Comparison of ENCODE assay signal across 22 cellular contexts in genomic region chr16:24819462-24820040, GRCh38. TPM values are rescaled to one million over a fixed set of nuclear protein-coding genes. Genes with fewer than 3 reads are reported as not detected.
DNase-seq lines count a peak whose midpoint lies in the region; ATAC-seq and TF ChIP-seq lines count a peak whose summit lies in the region.
"Had no signal": no experiment of that assay in that cellular context is flagged by ENCODE, and none has a peak within 500 bp of the region (broad histone marks: within the 10 kb centered on the region; RNA-seq: fewer than 3 reads in every experiment).

No MANE protein-coding gene starts in this region.

- H3K27me3 ChIP-seq in subcutaneous abdominal adipose tissue (ENCODE audit: control insufficient read depth in 5 of 5, insufficient read depth in 4 of 5, low read length in 5 of 5): no peaks in the 10 kb centered on the region
- H3K27me3 ChIP-seq: cardiac muscle cell, ovary had no signal

- intact Hi-C loops in activated CD4-positive, alpha-beta memory T cell treated with anti-CD3 and anti-CD28 coated beads for 36 hours (cut with micrococcal nuclease): no loop called here

- H3K27ac Mint-ChIP-seq in activated CD4-positive, alpha-beta memory T cell treated with anti-CD3 and anti-CD28 coated beads for 36 hours: peak overlapping the region; percentile 46
- no peak overlapping the region for H3K27ac Mint-ChIP-seq in activated CD4-positive, alpha-beta memory T cell treated with anti-CD3 and anti-CD28 coated beads, Interleukin-2, amount 10 ng/mL, durations not matched to agents 7 days and 5 days
- peak overlapping the region; percentile 59 for H3K27ac Mint-ChIP-seq in T-helper 17 cell
- H3K27ac Mint-ChIP-seq: activated B cell treated with CpG ODN at 0.5 μM for 24 hours; activated naive CD4-positive, alpha-beta T cell treated with anti-CD3 and anti-CD28 coated beads, Interleukin-2, amount 10 ng/mL, durations not matched to agents 7 days and 5 days had no signal

- peaks cover 0 to 11% (median 9%) of the 10 kb centered on the region in 5 donors for H3K4me1 ChIP-seq in subcutaneous abdominal adipose tissue (ENCODE audit: control insufficient read depth in 5 of 5, insufficient read depth in 5 of 5, low read length in 5 of 5)

- no peak overlapping the region for H3K9ac ChIP-seq in subcutaneous abdominal adipose tissue (ENCODE audit: low read length in 5 of 5)

- CTCF ChIA-PET in activated CD4-positive, alpha-beta memory T cell treated with anti-CD3 and anti-CD28 coated beads for 36 hours (lab: Charles Lee): no interaction called here
- CTCF ChIA-PET in activated CD4-positive, alpha-beta memory T cell treated with anti-CD3 and anti-CD28 coated beads, Interleukin-2, amount 10 ng/mL, durations not matched to agents 7 days and 5 days (lab: Charles Lee): no interaction called here

- H3K36me3 ChIP-seq in subcutaneous abdominal adipose tissue (ENCODE audit: control insufficient read depth in 5 of 5, insufficient read depth in 5 of 5, low read length in 5 of 5): peaks cover 22 to 97% (median 90%) of the 10 kb centered on the region in 5 donors
- H3K36me3 ChIP-seq: ovary had no signal

- no peak overlapping the region for H3K4me3 Mint-ChIP-seq in activated CD4-positive, alpha-beta memory T cell treated with anti-CD3 and anti-CD28 coated beads for 36 hours
- H3K4me3 Mint-ChIP-seq in activated CD4-positive, alpha-beta memory T cell treated with anti-CD3 and anti-CD28 coated beads, Interleukin-2, amount 10 ng/mL, durations not matched to agents 7 days and 5 days: no peak overlapping the region
- no peak overlapping the region for H3K4me3 Mint-ChIP-seq in T-helper 17 cell
- H3K4me3 Mint-ChIP-seq: activated B cell treated with CpG ODN at 0.5 μM for 24 hours; activated naive CD4-positive, alpha-beta T cell treated with anti-CD3 and anti-CD28 coated beads, Interleukin-2, amount 10 ng/mL, durations not matched to agents 7 days and 5 days; effector memory CD8-positive, alpha-beta T cell had no signal

- ATAC-seq in T-helper 17 cell (no peak), HG02571 (IDR thresholded peaks at IDR 0.05; ENCODE audit: unreplicated experiment) (no peak)
- ATAC-seq: A549; effector memory CD8-positive, alpha-beta T cell; left lobe of liver; Right ventricle myocardium inferior had no signal

- no peaks in the 10 kb centered on the region for H3K9me3 ChIP-seq in T-helper 17 cell (ENCODE audit: control insufficient read depth, low read length, poor library complexity, severe bottlenecking)
- H3K9me3 ChIP-seq in subcutaneous abdominal adipose tissue (ENCODE audit: control insufficient read depth in 5 of 5, low read length in 5 of 5): no peaks in the 10 kb centered on the region
- H3K9me3 ChIP-seq: A549, ovary had no signal

- no peak for DNase-seq in activated CD4-positive, alpha-beta memory T cell treated with anti-CD3 and anti-CD28 coated beads for 36 hours
- no peak for DNase-seq in activated CD4-positive, alpha-beta memory T cell treated with anti-CD3 and anti-CD28 coated beads, Interleukin-2, amount 10 ng/mL, durations not matched to agents 7 days and 5 days
- DNase-seq in T-helper 17 cell (no peak), fibroblast of mammary gland (ENCODE audit: low read depth) (peak; percentile 59), middle frontal gyrus (ENCODE audit: extremely low spot score, low spot score) (no peak), AG08396 (ENCODE audit: low spot score) (no peak)
- DNase-seq: activated B cell treated with CpG ODN at 0.5 μM for 24 hours; activated naive CD4-positive, alpha-beta T cell treated with anti-CD3 and anti-CD28 coated beads, Interleukin-2, amount 10 ng/mL, durations not matched to agents 7 days and 5 days; effector memory CD8-positive, alpha-beta T cell; foreskin melanocyte; GOT3; NCI-H1436 treated with DMSO at 0.1 percent for 48 hours; ovary; small intestine; stimulated activated CD4-positive, alpha-beta T cell treated with anti-CD3 and anti-CD28 coated beads, Interleukin-4, amount 100 ng/mL, for 4 hours had no signal

- H3K36me3 Mint-ChIP-seq in activated CD4-positive, alpha-beta memory T cell treated with anti-CD3 and anti-CD28 coated beads for 36 hours: peaks cover 56% of the 10 kb centered on the region
- H3K36me3 Mint-ChIP-seq in activated CD4-positive, alpha-beta memory T cell treated with anti-CD3 and anti-CD28 coated beads, Interleukin-2, amount 10 ng/mL, durations not matched to agents 7 days and 5 days (ENCODE audit: low read depth): peaks cover 60% of the 10 kb centered on the region
- peaks cover 13% of the 10 kb centered on the region for H3K36me3 Mint-ChIP-seq in T-helper 17 cell (ENCODE audit: low read depth)

- H3K27ac ChIP-seq in subcutaneous abdominal adipose tissue (ENCODE audit: low read depth, low read length): peak overlapping the region; percentile 55
- H3K27ac ChIP-seq: A549, cardiac muscle cell, ovary had no signal

- H3K4me1 Mint-ChIP-seq in activated CD4-positive, alpha-beta memory T cell treated with anti-CD3 and anti-CD28 coated beads for 36 hours (ENCODE audit: low read depth): no peaks in the 10 kb centered on the region
- no peaks in the 10 kb centered on the region for H3K4me1 Mint-ChIP-seq in activated CD4-positive, alpha-beta memory T cell treated with anti-CD3 and anti-CD28 coated beads, Interleukin-2, amount 10 ng/mL, durations not matched to agents 7 days and 5 days
- H3K4me1 Mint-ChIP-seq in T-helper 17 cell: peaks cover 3% of the 10 kb centered on the region
- H3K4me1 Mint-ChIP-seq: activated B cell treated with CpG ODN at 0.5 μM for 24 hours; activated naive CD4-positive, alpha-beta T cell treated with anti-CD3 and anti-CD28 coated beads, Interleukin-2, amount 10 ng/mL, durations not matched to agents 7 days and 5 days had no signal

- TF ChIP-seq CTCF in fibroblast of mammary gland (conservative IDR thresholded peaks at IDR 0.05; ENCODE audit: control insufficient read depth, insufficient read depth, low read depth, low read length): no peak

- POLR2A ChIA-PET in activated CD4-positive, alpha-beta memory T cell treated with anti-CD3 and anti-CD28 coated beads for 36 hours (lab: Charles Lee): no interaction called here
- POLR2A ChIA-PET in activated CD4-positive, alpha-beta memory T cell treated with anti-CD3 and anti-CD28 coated beads, Interleukin-2, amount 10 ng/mL, durations not matched to agents 7 days and 5 days (lab: Charles Lee): no interaction called here

- H3K4me3 ChIP-seq in fibroblast of mammary gland (ENCODE audit: control insufficient read depth, low read depth, low read length) (no peak overlapping the region), subcutaneous abdominal adipose tissue (ENCODE audit: low read depth in 1 of 5, low read length in 5 of 5) (no peak overlapping the region)
- H3K4me3 ChIP-seq: A549, cardiac muscle cell, ovary had no signal

- H3K27me3 Mint-ChIP-seq in activated CD4-positive, alpha-beta memory T cell treated with anti-CD3 and anti-CD28 coated beads for 36 hours: no peaks in the 10 kb centered on the region
- H3K27me3 Mint-ChIP-seq in activated CD4-positive, alpha-beta memory T cell treated with anti-CD3 and anti-CD28 coated beads, Interleukin-2, amount 10 ng/mL, durations not matched to agents 7 days and 5 days: no peaks in the 10 kb centered on the region
- H3K27me3 Mint-ChIP-seq in T-helper 17 cell: no peaks in the 10 kb centered on the region
- H3K27me3 Mint-ChIP-seq: activated B cell treated with CpG ODN at 0.5 μM for 24 hours; activated naive CD4-positive, alpha-beta T cell treated with anti-CD3 and anti-CD28 coated beads, Interleukin-2, amount 10 ng/mL, durations not matched to agents 7 days and 5 days; effector memory CD8-positive, alpha-beta T cell had no signal

- H3K9me3 Mint-ChIP-seq in activated CD4-positive, alpha-beta memory T cell treated with anti-CD3 and anti-CD28 coated beads for 36 hours: no peaks in the 10 kb centered on the region
- H3K9me3 Mint-ChIP-seq in activated CD4-positive, alpha-beta memory T cell treated with anti-CD3 and anti-CD28 coated beads, Interleukin-2, amount 10 ng/mL, durations not matched to agents 7 days and 5 days: no peaks in the 10 kb centered on the region
- H3K9me3 Mint-ChIP-seq: activated B cell treated with CpG ODN at 0.5 μM for 24 hours; activated naive CD4-positive, alpha-beta T cell treated with anti-CD3 and anti-CD28 coated beads, Interleukin-2, amount 10 ng/mL, durations not matched to agents 7 days and 5 days; effector memory CD8-positive, alpha-beta T cell had no signal

RNA-seq across cellular contexts. Expression of gene SLC5A11, which starts 26.2 kb away (rescaled TPM):
- under 1 TPM in 1 of 2 experiments, not detected in 1; 0.12 TPM for total RNA-seq in activated CD4-positive, alpha-beta memory T cell treated with anti-CD3 and anti-CD28 coated beads for 36 hours
- total RNA-seq in activated CD4-positive, alpha-beta memory T cell treated with anti-CD3 and anti-CD28 coated beads, Interleukin-2, amount 10 ng/mL, durations not matched to agents 7 days and 5 days: not detected
- total RNA-seq in T-helper 17 cell: under 1 TPM in 1 of 2 donors, not detected in 1; 0.60 TPM
- total RNA-seq: cardiac muscle cell; Right ventricle myocardium inferior; T-helper 1 cell treated with Interleukin-12 subunit alpha and Interleukin-12 subunit beta and Interleukin-4 antibody, amounts not matched to agents 30 ng/mL and 1 ng/mL, for 36 hours had no signal
